ENCODE assay signal across 13 cellular contexts in genomic region chr14:69671365-69672050, GRCh38.
DNase-seq lines count a peak whose midpoint lies in the region; ATAC-seq and TF ChIP-seq lines count a peak whose summit lies in the region.
"Had no signal": no experiment of that assay in that cellular context is flagged by ENCODE, and none has a peak within 500 bp of the region (broad histone marks: within the 10 kb centered on the region; RNA-seq: fewer than 3 reads in every experiment).

No MANE protein-coding gene starts in this region.

- no peaks in the 10 kb centered on the region for H3K27me3 ChIP-seq in OCI-LY1 (ENCODE audit: insufficient read depth, low read length)
- H3K27me3 ChIP-seq: colonic mucosa, testis had no signal

- H3K9me3 Mint-ChIP-seq in stimulated activated naive CD8-positive, alpha-beta T cell treated with anti-CD3 and anti-CD28 coated beads, Interleukin-15, Interleukin-2, amounts not matched to agents 100 ng/mL and 50 ng/mL, for 24 hours = no peaks in the 10 kb centered on the region
- no peaks in the 10 kb centered on the region for H3K9me3 Mint-ChIP-seq in immature natural killer cell

- H2AFZ ChIP-seq in OCI-LY1 (ENCODE audit: low read length) = no peak overlapping the region

- no peak overlapping the region for H3K4me3 Mint-ChIP-seq in stimulated activated naive CD8-positive, alpha-beta T cell treated with anti-CD3 and anti-CD28 coated beads, Interleukin-15, Interleukin-2, amounts not matched to agents 100 ng/mL and 50 ng/mL, for 24 hours
- H3K4me3 Mint-ChIP-seq in immature natural killer cell = no peak overlapping the region

- no peaks in the 10 kb centered on the region for H3F3A ChIP-seq in OCI-LY1 (ENCODE audit: insufficient read depth, low read length)

- peak overlapping the region; percentile 13; the same call in 1 of the 2 replicates for H3K4me2 ChIP-seq in OCI-LY1 (ENCODE audit: low read length)

- H3K36me3 ChIP-seq in OCI-LY1 (ENCODE audit: insufficient read depth, low read length) = peaks cover 34% of the 10 kb centered on the region; the same call in 1 of the 2 replicates
- H3K36me3 ChIP-seq: colonic mucosa had no signal

- H3K9ac ChIP-seq in OCI-LY1 (ENCODE audit: low read length) = no peak overlapping the region; the same call in 1 of the 2 replicates

- TF ChIP-seq CTCF in OCI-LY1 (IDR thresholded peaks at IDR 0.05; ENCODE audit: low read length) = no peak

- H3K27ac ChIP-seq in OCI-LY1 (ENCODE audit: low read depth, low read length, poor library complexity, severe bottlenecking) = peak overlapping the region; percentile 64
- H3K27ac ChIP-seq: colonic mucosa, testis had no signal

- H4K20me1 ChIP-seq in OCI-LY1 (ENCODE audit: insufficient read depth, low read length) = 0 out of 2 replicates have a peak, but pooled peaks cover 2% of the 10 kb centered on the region

- H3K27ac Mint-ChIP-seq in stimulated activated naive CD8-positive, alpha-beta T cell treated with anti-CD3 and anti-CD28 coated beads, Interleukin-15, Interleukin-2, amounts not matched to agents 100 ng/mL and 50 ng/mL, for 24 hours = peak overlapping the region; percentile 38
- peak overlapping the region; percentile 47 to 86 (median 78) for H3K27ac Mint-ChIP-seq in immature natural killer cell

- ATAC-seq in stimulated activated naive CD8-positive, alpha-beta T cell treated with anti-CD3 and anti-CD28 coated beads, Interleukin-15, Interleukin-2, amounts not matched to agents 100 U/mL and 50 U/mL, for 24 hours = no peak
- no peak for ATAC-seq in GM21717 (IDR thresholded peaks at IDR 0.05; ENCODE audit: unreplicated experiment)

- DNase-seq in stimulated activated naive CD8-positive, alpha-beta T cell treated with anti-CD3 and anti-CD28 coated beads, Interleukin-15, Interleukin-2, amounts not matched to agents 100 U/mL and 50 U/mL, for 24 hours = no peak
- no peak for DNase-seq in immature natural killer cell
- DNase-seq in effector CD4-positive, alpha-beta T cell = no peak
- DNase-seq in AG08396 (ENCODE audit: low spot score) = no peak
- DNase-seq in activated CD4-positive, CD25-positive, alpha-beta regulatory T cell treated with anti-CD3 and anti-CD28 coated beads, Interleukin-2, amount 50 U/mL, for 72 hours = no peak
- DNase-seq: anterior cingulate cortex, C1 segment of cervical spinal cord, colonic mucosa, NCI-H187 treated with DMSO at 0.1 percent for 48 hours, testis had no signal

- no peaks in the 10 kb centered on the region for H3K9me3 ChIP-seq in OCI-LY1 (ENCODE audit: low read length)
- H3K9me3 ChIP-seq: colonic mucosa, testis had no signal

- no peaks in the 10 kb centered on the region for H3K27me3 Mint-ChIP-seq in stimulated activated naive CD8-positive, alpha-beta T cell treated with anti-CD3 and anti-CD28 coated beads, Interleukin-15, Interleukin-2, amounts not matched to agents 100 ng/mL and 50 ng/mL, for 24 hours
- H3K27me3 Mint-ChIP-seq in immature natural killer cell (ENCODE audit: low read depth in 3 of 3) = peaks cover 2 to 7% (median 3%) of the 10 kb centered on the region in 3 donors

- peaks cover 90% of the 10 kb centered on the region for H3K79me2 ChIP-seq in OCI-LY1 (ENCODE audit: insufficient read depth, low read length)

- H3K9me2 ChIP-seq in OCI-LY1 (ENCODE audit: low read depth, low read length) = no peaks in the 10 kb centered on the region

- peaks cover 81% of the 10 kb centered on the region for H3K4me1 ChIP-seq in OCI-LY1 (ENCODE audit: insufficient read depth, low read length, severe bottlenecking)

- peaks cover 32% of the 10 kb centered on the region for H3K36me3 Mint-ChIP-seq in stimulated activated naive CD8-positive, alpha-beta T cell treated with anti-CD3 and anti-CD28 coated beads, Interleukin-15, Interleukin-2, amounts not matched to agents 100 ng/mL and 50 ng/mL, for 24 hours (ENCODE audit: low read depth)
- peaks cover 0 to 5% (median 3%) of the 10 kb centered on the region in 3 donors for H3K36me3 Mint-ChIP-seq in immature natural killer cell

- H3K4me3 ChIP-seq in OCI-LY1 (ENCODE audit: low read depth, low read length, poor library complexity, severe bottlenecking) = no peak overlapping the region
- H3K4me3 ChIP-seq: colonic mucosa, testis had no signal

- peaks cover 98% of the 10 kb centered on the region for H3K4me1 Mint-ChIP-seq in stimulated activated naive CD8-positive, alpha-beta T cell treated with anti-CD3 and anti-CD28 coated beads, Interleukin-15, Interleukin-2, amounts not matched to agents 100 ng/mL and 50 ng/mL, for 24 hours (ENCODE audit: low read depth)
- peaks cover 95 to 99% of the 10 kb centered on the region in 2 donors for H3K4me1 Mint-ChIP-seq in immature natural killer cell
